Comparison of ENCODE assay signal across 13 cellular contexts in genomic region chr17:58339775-58340622, GRCh38. TPM values are rescaled to one million over a fixed set of nuclear protein-coding genes. Genes with fewer than 3 reads are reported as not detected.
DNase-seq lines count a peak whose midpoint lies in the region; ATAC-seq and TF ChIP-seq lines count a peak whose summit lies in the region.
"Had no signal": no experiment of that assay in that cellular context is flagged by ENCODE, and none has a peak within 500 bp of the region (broad histone marks: within the 10 kb centered on the region; RNA-seq: fewer than 3 reads in every experiment).

No MANE protein-coding gene starts in this region.

- H3K27ac ChIP-seq in heart left ventricle (peak overlapping the region in 7 of 12 donors; percentile 30 to 100 (median 80)), right cardiac atrium (ENCODE audit: low read length) (no peak overlapping the region), lower lobe of right lung (peak overlapping the region; percentile 95), urinary bladder (ENCODE audit: low read depth) (peak overlapping the region; percentile 47), brain microvascular endothelial cell (no peak overlapping the region)

- H3K4me1 ChIP-seq in heart left ventricle (peaks cover 0 to 93% (median 17%) of the 10 kb centered on the region in 12 donors), right cardiac atrium (ENCODE audit: control insufficient read depth, insufficient read depth, low read length) (no peaks in the 10 kb centered on the region), lower lobe of right lung (peaks cover 67% of the 10 kb centered on the region), urinary bladder (ENCODE audit: insufficient read depth) (no peaks in the 10 kb centered on the region)

- H3K4me1 Mint-ChIP-seq in activated T-cell treated with anti-CD3 and anti-CD28 coated beads, Interleukin-2, amount 50 U/mL, for 72 hours (ENCODE audit: low read depth) = peaks cover 73% of the 10 kb centered on the region

- H3K36me3 Mint-ChIP-seq in activated T-cell treated with anti-CD3 and anti-CD28 coated beads, Interleukin-2, amount 50 U/mL, for 72 hours (ENCODE audit: insufficient read depth in 2 of 2) = peaks cover 29 to 44% of the 10 kb centered on the region in 2 donors

- no peaks in the 10 kb centered on the region for H3K9me3 Mint-ChIP-seq in activated T-cell treated with anti-CD3 and anti-CD28 coated beads, Interleukin-2, amount 50 U/mL, for 72 hours

- peaks cover 0 to 21% (median 0%) of the 10 kb centered on the region in 9 donors for H3K27me3 ChIP-seq in heart left ventricle
- H3K27me3 ChIP-seq in right cardiac atrium (ENCODE audit: control insufficient read depth, insufficient read depth) = no peaks in the 10 kb centered on the region
- H3K27me3 ChIP-seq in lower lobe of right lung (ENCODE audit: low read depth) = peaks cover 5% of the 10 kb centered on the region
- H3K27me3 ChIP-seq in brain microvascular endothelial cell (replicated peaks) = no peaks in the 10 kb centered on the region

- TF ChIP-seq POLR2A in heart left ventricle (IDR thresholded peaks at IDR 0.05) = no peak

- WGBS in heart left ventricle, 4 donors = 91 to 94% (median 93%) methylated on average over 7 of the region's 7 CpGs
- WGBS in right cardiac atrium = 87% methylated on average over 7 of the region's 7 CpGs
- 91% methylated on average over 7 of the region's 7 CpGs for WGBS in urinary bladder

- no peaks in the 10 kb centered on the region for H3K27me3 Mint-ChIP-seq in activated T-cell treated with anti-CD3 and anti-CD28 coated beads, Interleukin-2, amount 50 U/mL, for 72 hours (ENCODE audit: low read depth)

- H3K4me3 Mint-ChIP-seq in activated T-cell treated with anti-CD3 and anti-CD28 coated beads, Interleukin-2, amount 50 U/mL, for 72 hours = peak overlapping the region; percentile 89 to 93

- TF ChIP-seq CTCF in heart left ventricle (IDR thresholded peaks at IDR 0.05) = no peak
- TF ChIP-seq CTCF in lower lobe of right lung (IDR thresholded peaks at IDR 0.05) = no peak
- TF ChIP-seq CTCF in GM10248 (IDR thresholded peaks at IDR 0.05; ENCODE audit: control extremely low read depth, extremely low read depth, low read depth, missing control alignments) = no peak
- no peak for TF ChIP-seq CTCF in brain microvascular endothelial cell (IDR thresholded peaks at IDR 0.05; ENCODE audit: low read depth, low read length, missing control alignments)

- POLR2A ChIA-PET in GM10248 (lab: Yijun Ruan, JAX) = interaction anchor here (0.5 to 5.9 kb wide), 5 partner anchors 8 to 810 kb away, joined by 3 to 39 read pairs (median 5); partner anchors contain the start of genes SUPT4H1 and TSPOAP1

- H3K27ac Mint-ChIP-seq in activated T-cell treated with anti-CD3 and anti-CD28 coated beads, Interleukin-2, amount 50 U/mL, for 72 hours = peak overlapping the region; percentile 99

- peaks cover 0 to 16% (median 9%) of the 10 kb centered on the region in 9 donors for H3K36me3 ChIP-seq in heart left ventricle
- H3K36me3 ChIP-seq in lower lobe of right lung = peaks cover 20% of the 10 kb centered on the region
- H3K36me3 ChIP-seq in urinary bladder (ENCODE audit: insufficient read depth) = no peaks in the 10 kb centered on the region
- peaks cover 7% of the 10 kb centered on the region for H3K36me3 ChIP-seq in brain microvascular endothelial cell (replicated peaks)

- in situ Hi-C loops in brain microvascular endothelial cell (cut with HindIII; ENCODE audit: low pct_ligation_motif_present, low sequenced_read_pairs) = no loop called here

- ATAC-seq in heart left ventricle (no peak), right cardiac atrium (no peak), lower lobe of right lung (no peak), HG02759 (IDR thresholded peaks at IDR 0.05; ENCODE audit: unreplicated experiment) (no peak)
- no peak for ATAC-seq in activated T-cell treated with anti-CD3 and anti-CD28 coated beads, Interleukin-2, amount 50 U/mL, for 72 hours (replicated peaks in 1 of 2)
- ATAC-seq: activated CD4-positive, CD25-positive, alpha-beta regulatory T cell treated with anti-CD3 and anti-CD28 coated beads, Interleukin-2, amount 50 U/mL, for 24 hours had no signal

- DNase-seq in heart left ventricle (no peak), right cardiac atrium (no peak), lower lobe of right lung (no peak), GM10248 (ENCODE audit: extremely low spot score) (no peak), brain microvascular endothelial cell (no peak)
- peak; percentile 47 to 48 for DNase-seq in activated T-cell treated with anti-CD3 and anti-CD28 coated beads, Interleukin-2, amount 50 U/mL, for 72 hours
- DNase-seq: Calu3, HCEC 1CT, NCI-H2029 had no signal

- H3K4me3 ChIP-seq in heart left ventricle (peak overlapping the region in 8 of 12 donors; percentile 4 to 79 (median 13)), right cardiac atrium (ENCODE audit: low read length) (no peak overlapping the region), lower lobe of right lung (peak overlapping the region; percentile 46), urinary bladder (ENCODE audit: low read depth, low read length) (no peak overlapping the region), brain microvascular endothelial cell (ENCODE audit: low read depth, low read length) (no peak overlapping the region)

- intact Hi-C loops in heart left ventricle (cut with DNase I) (no loop called here), right cardiac atrium (cut with DNase I) (no loop called here), lower lobe of right lung (cut with DNase I) (no loop called here)

- H3K9me3 ChIP-seq in heart left ventricle (no peaks in the 10 kb centered on the region), right cardiac atrium (ENCODE audit: control insufficient read depth, low read length) (no peaks in the 10 kb centered on the region), lower lobe of right lung (no peaks in the 10 kb centered on the region)

- CTCF ChIA-PET in GM10248 (lab: Yijun Ruan, JAX) = interaction anchor here (0.8 to 5.4 kb wide), 5 partner anchors 12 to 77 kb away, joined by 3 to 50 read pairs (median 24); partner anchors contain the start of genes RNF43 and SUPT4H1

RNA-seq across cellular contexts. Expression of gene TSPOAP1, which starts 11.4 kb away (rescaled TPM):
- 10 to 100 TPM in 6 of 9 donors, 1 to 10 TPM in 3; 5.1 to 23.1 (median 13.3) TPM for total RNA-seq in heart left ventricle
- 10 to 100 TPM in 1 of 2 donors, 1 to 10 TPM in 1; 1.6 to 19.0 TPM for polyA plus RNA-seq in heart left ventricle
- 10 to 100 TPM in 3 of 4 donors, 1 to 10 TPM in 1; 7.0 to 21.5 (median 19.2) TPM for total RNA-seq in right cardiac atrium
- polyA plus RNA-seq in right cardiac atrium = 13.0 TPM
- total RNA-seq in activated T-cell treated with anti-CD3 and anti-CD28 coated beads, Interleukin-2, amount 50 U/mL, for 72 hours = 10 to 100 TPM; 42.3 to 55.3 TPM
- 20.2 TPM for total RNA-seq in lower lobe of right lung
- 7.4 TPM for total RNA-seq in urinary bladder
- 19.1 TPM for polyA plus RNA-seq in urinary bladder
- total RNA-seq: Calu3 had no signal

RNA-seq across cellular contexts. Expression of gene SUPT4H1, which starts 12.0 kb away (rescaled TPM):
- total RNA-seq in heart left ventricle (10 to 100 TPM; 44.1 to 69.9 (median 58.0) TPM), right cardiac atrium (10 to 100 TPM; 51.9 to 65.6 (median 61.6) TPM), lower lobe of right lung (82.4 TPM), urinary bladder (41.9 TPM)
- polyA plus RNA-seq in heart left ventricle (10 to 100 TPM; 53.9 to 92.7 TPM), right cardiac atrium (69.3 TPM), urinary bladder (98.3 TPM)
- 100 to 1,000 TPM; 101 to 110 TPM for total RNA-seq in activated T-cell treated with anti-CD3 and anti-CD28 coated beads, Interleukin-2, amount 50 U/mL, for 72 hours

RNA-seq across cellular contexts. Expression of gene MPO, which starts 59.3 kb away (rescaled TPM):
- total RNA-seq in heart left ventricle (1 to 10 TPM in 1 of 9 donors, under 1 TPM in 5, not detected in 3; 0.12 to 2.8 (median 0.35) TPM), right cardiac atrium (under 1 TPM; 0.06 to 0.50 (median 0.23) TPM), lower lobe of right lung (1.1 TPM), urinary bladder (1.0 TPM)
- polyA plus RNA-seq in heart left ventricle (under 1 TPM in 1 of 2 donors, not detected in 1; 0.11 TPM), right cardiac atrium (0.07 TPM), urinary bladder (0.30 TPM)
- total RNA-seq in activated T-cell treated with anti-CD3 and anti-CD28 coated beads, Interleukin-2, amount 50 U/mL, for 72 hours = under 1 TPM in 1 of 2 donors, not detected in 1; 0.09 TPM
- total RNA-seq: Calu3, renal cortical epithelial cell had no signal

Comparison
In these comparisons a context has a peak if more than half of its experiments do, and no peak if none do; other contexts are left out.
1. H3K27ac ChIP-seq: peak in heart left ventricle (7 of 12), lower lobe of right lung (single experiment) and urinary bladder (single experiment); none in right cardiac atrium (single experiment) and brain microvascular endothelial cell (single experiment).
2. H3K4me3 ChIP-seq: peak in heart left ventricle (8 of 12) and lower lobe of right lung (single experiment); none in right cardiac atrium (single experiment), urinary bladder (single experiment) and brain microvascular endothelial cell (single experiment).
3. DNase-seq: peak in activated T-cell treated with anti-CD3 and anti-CD28 coated beads, Interleukin-2, amount 50 U/mL, for 72 hours (2 of 2); none in heart left ventricle (0 of 5), right cardiac atrium (0 of 3), lower lobe of right lung (single experiment), GM10248 (single experiment) and brain microvascular endothelial cell (single experiment).